ENCODE assay signal across 18 cellular contexts in genomic region chr3:159249472-159250131, GRCh38.
DNase-seq lines count a peak whose midpoint lies in the region; ATAC-seq and TF ChIP-seq lines count a peak whose summit lies in the region.
"Had no signal": no experiment of that assay in that cellular context is flagged by ENCODE, and none has a peak within 500 bp of the region (broad histone marks: within the 10 kb centered on the region; RNA-seq: fewer than 3 reads in every experiment).

No MANE protein-coding gene starts in this region.

- H2AFZ ChIP-seq in neural cell (ENCODE audit: low read depth, low read length): no peak overlapping the region
- H2AFZ ChIP-seq: GM23248 had no signal

- peak overlapping the region; percentile 21 for H3K9ac ChIP-seq in neural cell (ENCODE audit: low read length)
- H3K9ac ChIP-seq: GM23248 had no signal

- H3K27ac ChIP-seq in neural cell (ENCODE audit: low read length) (peak overlapping the region; percentile 67), adrenal gland (no peak overlapping the region)
- H3K27ac ChIP-seq: GM23248 had no signal

- H3K9me3 ChIP-seq in neural cell (ENCODE audit: low read length): no peaks in the 10 kb centered on the region
- no peaks in the 10 kb centered on the region for H3K9me3 ChIP-seq in T-helper 17 cell (ENCODE audit: control insufficient read depth, low read length, poor library complexity, severe bottlenecking)
- no peaks in the 10 kb centered on the region for H3K9me3 ChIP-seq in adrenal gland (replicated peaks in 1 of 3)

- no peaks in the 10 kb centered on the region for H3K27me3 ChIP-seq in neural cell (ENCODE audit: insufficient read depth, low read depth, low read length)
- H3K27me3 ChIP-seq in adrenal gland: no peaks in the 10 kb centered on the region

- H3K9me2 ChIP-seq in neural cell (ENCODE audit: insufficient read depth, low read length): no peaks in the 10 kb centered on the region

- no peaks in the 10 kb centered on the region for H3K4me1 ChIP-seq in adrenal gland (replicated peaks in 1 of 2)

- H3K4me3 ChIP-seq in neural cell (ENCODE audit: low read length) (no peak overlapping the region), adrenal gland (no peak overlapping the region)
- H3K4me3 ChIP-seq: GM23248 had no signal

- no peaks in the 10 kb centered on the region for H3K27me3 Mint-ChIP-seq in T-helper 17 cell

- H3K27ac Mint-ChIP-seq in T-helper 17 cell: no peak overlapping the region
- H3K27ac Mint-ChIP-seq: CD4-positive, alpha-beta memory T cell; H9 had no signal

- no peaks in the 10 kb centered on the region for H3K36me3 Mint-ChIP-seq in T-helper 17 cell (ENCODE audit: low read depth)
- H3K36me3 Mint-ChIP-seq: CD4-positive, alpha-beta memory T cell had no signal

- no peaks in the 10 kb centered on the region for H3K36me3 ChIP-seq in neural cell (ENCODE audit: insufficient read depth, low read length)
- no peaks in the 10 kb centered on the region for H3K36me3 ChIP-seq in adrenal gland (replicated peaks in 1 of 2)

- peak; percentile 88 for TF ChIP-seq EP300 in neural cell (conservative IDR thresholded peaks at IDR 0.05; ENCODE audit: poor library complexity, severe bottlenecking)

- TF ChIP-seq CTCF in neural cell (IDR thresholded peaks at IDR 0.05; ENCODE audit: poor library complexity, severe bottlenecking) (no peak), adrenal gland (IDR thresholded peaks at IDR 0.05) (no peak)

- no peaks in the 10 kb centered on the region for H3K79me2 ChIP-seq in neural cell (replicated peaks; ENCODE audit: insufficient read depth, low read length)

- no peaks in the 10 kb centered on the region for H3F3A ChIP-seq in neural cell (ENCODE audit: insufficient read depth, low read length, poor library complexity, severe bottlenecking)

- H3K4me2 ChIP-seq in neural cell (ENCODE audit: low read length): no peak overlapping the region

- H3K4me1 Mint-ChIP-seq in T-helper 17 cell: no peaks in the 10 kb centered on the region
- H3K4me1 Mint-ChIP-seq: CD4-positive, alpha-beta memory T cell; H9 had no signal

- H3K4me3 Mint-ChIP-seq in T-helper 17 cell: no peak overlapping the region
- H3K4me3 Mint-ChIP-seq: CD4-positive, alpha-beta memory T cell; H9 had no signal

- peak; percentile 76 for ATAC-seq in left lobe of liver
- ATAC-seq in T-helper 17 cell: no peak
- ATAC-seq: HCT116 had no signal

- WGBS in adrenal gland, 4 donors: 33 to 51% (median 45%) methylated on average over 5 of the region's 5 CpGs

- TF ChIP-seq RAD21 in neural cell (conservative IDR thresholded peaks at IDR 0.05): no peak

- DNase-seq in NCI-H1105 (lab: John Stamatoyannopoulos, UW) (peak; percentile 12), NCI-H1105 treated with DMSO at 0.1 percent for 48 hours (lab: John Stamatoyannopoulos, UW) (peak; percentile 62), left lobe of liver (ENCODE audit: low spot score) (no peak), ecto neural progenitor cell (ENCODE audit: low spot score) (no peak), T-helper 17 cell (no peak), adrenal gland (no peak), NCI-H2081 treated with DMSO at 0.1 percent for 48 hours (lab: John Stamatoyannopoulos, UW) (no peak)
- DNase-seq: C1 segment of cervical spinal cord; Calu3; CD4-positive, alpha-beta memory T cell; COR-L47; DMS53; DMS79 treated with DMSO at 0.1 percent for 48 hours; GF-D8; GM23248; H9 had no signal

- no peak for TF ChIP-seq POLR2A in adrenal gland (IDR thresholded peaks at IDR 0.05)

- H4K20me1 ChIP-seq in neural cell (ENCODE audit: insufficient read depth): no peaks in the 10 kb centered on the region

- intact Hi-C loops in adrenal gland (cut with DNase I): loop anchor here in 1 of 2 donors (10.0 kb wide), 1 partner anchor 125 kb away; no protein-coding TSS in a partner anchor

TF ChIP-seq in neural cell, 6 proteins besides CTCF, POLR2A, EP300 and RAD21:
- TF ChIP-seq POLR2AphosphoS5 (IDR thresholded peaks at IDR 0.05): peak; percentile 65
- peak; percentile 52 for TF ChIP-seq SMC3 (conservative IDR thresholded peaks at IDR 0.05; ENCODE audit: poor library complexity)
- no peak for TF ChIP-seq EZH2 (IDR thresholded peaks at IDR 0.05; ENCODE audit: borderline replicate concordance, insufficient read depth, low read length, poor library complexity, severe bottlenecking)
- TF ChIP-seq REST (IDR thresholded peaks at IDR 0.05; ENCODE audit: borderline replicate concordance): peak; percentile 62
- no peak for TF ChIP-seq MXI1 (conservative IDR thresholded peaks at IDR 0.05; ENCODE audit: poor library complexity, severe bottlenecking)
- TF ChIP-seq TAF1 (IDR thresholded peaks at IDR 0.05; ENCODE audit: low read depth): no peak

Comparison
In these comparisons a context has a peak if more than half of its experiments do, and no peak if none do; other contexts are left out.
1. DNase-seq: peak in NCI-H1105 (single experiment) and NCI-H1105 treated with DMSO at 0.1 percent for 48 hours (single experiment); none in left lobe of liver (single experiment), ecto neural progenitor cell (single experiment), T-helper 17 cell (0 of 3), adrenal gland (0 of 7) and NCI-H2081 treated with DMSO at 0.1 percent for 48 hours (single experiment).